Comparison of ENCODE assay signal across 20 cellular contexts in the genomic region with DNA sequence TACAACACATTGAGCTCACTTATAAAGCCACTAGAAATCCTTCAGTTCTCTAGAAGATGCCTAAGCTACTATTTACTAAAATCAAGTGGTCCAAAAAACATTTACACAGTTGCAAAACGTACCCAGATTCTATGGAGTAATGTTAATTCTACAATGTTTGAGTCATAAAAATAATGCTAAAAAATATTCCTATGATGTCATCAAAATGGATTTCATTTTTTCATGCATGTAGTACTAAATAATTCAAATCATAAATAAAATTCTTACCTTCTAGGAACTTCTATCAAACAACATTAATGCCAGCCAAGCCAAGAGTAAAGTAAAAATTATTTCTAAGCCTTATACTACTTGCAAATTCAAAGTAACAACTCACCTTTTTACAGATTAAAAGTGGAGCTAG.
DNase-seq lines count a peak whose midpoint lies in the region; ATAC-seq, FAIRE-seq and TF ChIP-seq lines count a peak whose summit lies in the region.
"Had no signal": no experiment of that assay in that cellular context is flagged by ENCODE, and none has a peak within 500 bp of the region (broad histone marks: within the 10 kb centered on the region; RNA-seq: fewer than 3 reads in every experiment).

No MANE protein-coding gene starts in this region.

- in situ Hi-C loops in HepG2 (cut with HindIII; ENCODE audit: extremely low pct_ligation_motif_present, low pct_unique_long_range_greater_than_20kb) = no loop called here

- no peaks in the 10 kb centered on the region for H3K9me3 ChIP-seq in HepG2 (ENCODE audit: low read length)
- H3K9me3 ChIP-seq in right lobe of liver = no peaks in the 10 kb centered on the region
- H3K9me3 ChIP-seq: A549; BLaER1 treated with 17β-estradiol and CSF1 and Interleukin-3, amounts not matched to agents 10 nM and 100 nM; Caco-2 had no signal

- H3K9me3 Mint-ChIP-seq in activated naive CD4-positive, alpha-beta T cell treated with anti-CD3 and anti-CD28 coated beads, Interleukin-2, amount 10 ng/mL, durations not matched to agents 7 days and 5 days = no peaks in the 10 kb centered on the region
- H3K9me3 Mint-ChIP-seq: CD4-positive, alpha-beta T cell; CD8-positive, alpha-beta T cell had no signal

- no peak overlapping the region for H3K4me3 Mint-ChIP-seq in activated naive CD4-positive, alpha-beta T cell treated with anti-CD3 and anti-CD28 coated beads, Interleukin-2, amount 10 ng/mL, durations not matched to agents 7 days and 5 days
- H3K4me3 Mint-ChIP-seq: B cell; CD4-positive, alpha-beta T cell; CD8-positive, alpha-beta T cell had no signal

- H3K4me1 ChIP-seq in HepG2 (ENCODE audit: insufficient read depth, low read length) (no peaks in the 10 kb centered on the region), right lobe of liver (no peaks in the 10 kb centered on the region)
- H3K4me1 ChIP-seq: A549; BLaER1 treated with 17β-estradiol and CSF1 and Interleukin-3, amounts not matched to agents 10 nM and 100 nM; Caco-2 had no signal

- H2AFZ ChIP-seq in HepG2 (ENCODE audit: low read length) = no peak overlapping the region

- DNase-seq in HepG2 (ENCODE audit: low spot score) (no peak), right lobe of liver (no peak), amniotic epithelial cell (ENCODE audit: low read depth) (peak; percentile 7)
- DNase-seq in activated naive CD4-positive, alpha-beta T cell treated with anti-CD3 and anti-CD28 coated beads, Interleukin-2, amount 10 ng/mL, durations not matched to agents 7 days and 5 days = no peak
- DNase-seq: AML-193; Caco-2; Calu3; CD4-positive, alpha-beta T cell; CD8-positive, alpha-beta T cell; DMS79 treated with DMSO at 0.1 percent for 48 hours; GF-D8 had no signal

- H3K36me3 Mint-ChIP-seq in activated naive CD4-positive, alpha-beta T cell treated with anti-CD3 and anti-CD28 coated beads, Interleukin-2, amount 10 ng/mL, durations not matched to agents 7 days and 5 days = no peaks in the 10 kb centered on the region
- H3K36me3 Mint-ChIP-seq: CD8-positive, alpha-beta T cell had no signal

- H3K27me3 ChIP-seq in HepG2 (ENCODE audit: control insufficient read depth in 1 of 2, insufficient read depth in 2 of 2, low read length in 2 of 2) (no peaks in the 10 kb centered on the region), right lobe of liver (no peaks in the 10 kb centered on the region)
- H3K27me3 ChIP-seq: BLaER1 treated with 17β-estradiol and CSF1 and Interleukin-3, amounts not matched to agents 10 nM and 100 nM had no signal

- no peaks in the 10 kb centered on the region for H4K20me1 ChIP-seq in HepG2 (ENCODE audit: insufficient read depth, low read length)
- H4K20me1 ChIP-seq: BLaER1 treated with 17β-estradiol and CSF1 and Interleukin-3, amounts not matched to agents 10 nM and 100 nM had no signal

- H3K4me2 ChIP-seq in HepG2 (ENCODE audit: low read depth, low read length) = no peak overlapping the region
- H3K4me2 ChIP-seq: A549; BLaER1 treated with 17β-estradiol and CSF1 and Interleukin-3, amounts not matched to agents 10 nM and 100 nM had no signal

- intact Hi-C loops in HepG2 (cut with micrococcal nuclease; ENCODE audit: unreplicated experiment) = no loop called here
- intact Hi-C loops in right lobe of liver (cut with DNase I) = no loop called here

- 40% methylated on average over 1 of the region's 1 CpG for WGBS in HepG2 (ENCODE audit: low lambda C conversion rate)
- 53% methylated on average over 1 of the region's 1 CpG for WGBS in right lobe of liver (ENCODE audit: insufficient coverage, low coverage, low lambda C conversion rate, missing lambda C conversion rate)

- H3K27me3 Mint-ChIP-seq in activated naive CD4-positive, alpha-beta T cell treated with anti-CD3 and anti-CD28 coated beads, Interleukin-2, amount 10 ng/mL, durations not matched to agents 7 days and 5 days = peaks cover 9% of the 10 kb centered on the region
- H3K27me3 Mint-ChIP-seq: B cell; CD4-positive, alpha-beta T cell had no signal

- FAIRE-seq in HepG2 (lab: Jason Lieb, UNC) = no peak
- FAIRE-seq: A549, G401.6, GM12891, GM18507 had no signal

- POLR2A ChIA-PET in HepG2 (lab: Yijun Ruan, JAX) = no interaction called here

- H3K4me1 Mint-ChIP-seq in activated naive CD4-positive, alpha-beta T cell treated with anti-CD3 and anti-CD28 coated beads, Interleukin-2, amount 10 ng/mL, durations not matched to agents 7 days and 5 days = no peaks in the 10 kb centered on the region
- H3K4me1 Mint-ChIP-seq: B cell had no signal

- H3K79me2 ChIP-seq in HepG2 (ENCODE audit: insufficient read depth, low read length) = no peaks in the 10 kb centered on the region

- no peak overlapping the region for H3K9ac ChIP-seq in HepG2 (ENCODE audit: insufficient read depth, low read depth, low read length)
- H3K9ac ChIP-seq: BLaER1 treated with 17β-estradiol and CSF1 and Interleukin-3, amounts not matched to agents 10 nM and 100 nM had no signal

- TF ChIP-seq POLR2A in HepG2 (IDR thresholded peaks at IDR 0.05; ENCODE audit: insufficient read depth in 1 of 2, low read depth in 2 of 2, low read length in 2 of 2) (no peak), right lobe of liver (IDR thresholded peaks at IDR 0.05) (no peak)

- H3K36me3 ChIP-seq in HepG2 (replicated peaks in 1 of 2; ENCODE audit: control insufficient read depth in 1 of 2, insufficient read depth in 2 of 2, low read length in 2 of 2) = no peaks in the 10 kb centered on the region
- H3K36me3 ChIP-seq in right lobe of liver = no peaks in the 10 kb centered on the region
- H3K36me3 ChIP-seq: BLaER1 treated with 17β-estradiol and CSF1 and Interleukin-3, amounts not matched to agents 10 nM and 100 nM had no signal

- no peak overlapping the region for H3K27ac Mint-ChIP-seq in activated naive CD4-positive, alpha-beta T cell treated with anti-CD3 and anti-CD28 coated beads, Interleukin-2, amount 10 ng/mL, durations not matched to agents 7 days and 5 days
- H3K27ac Mint-ChIP-seq: B cell; CD4-positive, alpha-beta T cell; CD8-positive, alpha-beta T cell had no signal

- no TSS peak for BruUV-seq in HepG2 (replicated peaks; lab: Mats Ljungman, UMichigan)

- H3K27ac ChIP-seq in HepG2 (ENCODE audit: extremely low read length, insufficient read depth, low read length) = no peak overlapping the region
- H3K27ac ChIP-seq in right lobe of liver = no peak overlapping the region
- H3K27ac ChIP-seq: 22Rv1; A549; BLaER1 treated with 17β-estradiol and CSF1 and Interleukin-3, amounts not matched to agents 10 nM and 100 nM; C4-2B had no signal

- H3K4me3 ChIP-seq in HepG2 (replicated peaks in 1 of 3; ENCODE audit: insufficient read depth in 1 of 3, low read depth in 2 of 3, low read length in 3 of 3) (no peak overlapping the region), right lobe of liver (no peak overlapping the region)
- H3K4me3 ChIP-seq: A549; BLaER1 treated with 17β-estradiol and CSF1 and Interleukin-3, amounts not matched to agents 10 nM and 100 nM had no signal

- TF ChIP-seq EP300 in HepG2 (IDR thresholded peaks at IDR 0.05; ENCODE audit: low read depth in 2 of 2, low read length in 2 of 2) (no peak), HepG2 (CRISPR knock-in tag; IDR thresholded peaks at IDR 0.05; ENCODE audit: borderline replicate concordance) (no peak)

- TF ChIP-seq CTCF in HepG2 (CRISPR knock-in tag; IDR thresholded peaks at IDR 0.05) = no peak
- TF ChIP-seq CTCF in right lobe of liver (IDR thresholded peaks at IDR 0.05) = no peak

- ATAC-seq in HepG2 (no peak), right lobe of liver (no peak), GM18502 (IDR thresholded peaks at IDR 0.05; ENCODE audit: poor library complexity, unreplicated experiment) (no peak)
- ATAC-seq: A549; CD8-positive, alpha-beta T cell had no signal

- CTCF ChIA-PET in HepG2 (lab: Yijun Ruan, JAX; ENCODE audit: low intra/inter-chr PET ratio, low total read pairs) = no interaction called here
- CTCF ChIA-PET in activated naive CD4-positive, alpha-beta T cell treated with anti-CD3 and anti-CD28 coated beads, Interleukin-2, amount 10 ng/mL, durations not matched to agents 7 days and 5 days (lab: Charles Lee) = interaction anchor here (1.0 kb wide), 1 partner anchor 279 kb away, joined by 4 read pairs; no protein-coding TSS in a partner anchor

- no peak for TF ChIP-seq RAD21 in HepG2 (CRISPR knock-in tag; IDR thresholded peaks at IDR 0.05)

TF ChIP-seq in HepG2, 621 proteins besides CTCF, POLR2A, EP300 and RAD21:
- TF ChIP-seq, protein P1, sequence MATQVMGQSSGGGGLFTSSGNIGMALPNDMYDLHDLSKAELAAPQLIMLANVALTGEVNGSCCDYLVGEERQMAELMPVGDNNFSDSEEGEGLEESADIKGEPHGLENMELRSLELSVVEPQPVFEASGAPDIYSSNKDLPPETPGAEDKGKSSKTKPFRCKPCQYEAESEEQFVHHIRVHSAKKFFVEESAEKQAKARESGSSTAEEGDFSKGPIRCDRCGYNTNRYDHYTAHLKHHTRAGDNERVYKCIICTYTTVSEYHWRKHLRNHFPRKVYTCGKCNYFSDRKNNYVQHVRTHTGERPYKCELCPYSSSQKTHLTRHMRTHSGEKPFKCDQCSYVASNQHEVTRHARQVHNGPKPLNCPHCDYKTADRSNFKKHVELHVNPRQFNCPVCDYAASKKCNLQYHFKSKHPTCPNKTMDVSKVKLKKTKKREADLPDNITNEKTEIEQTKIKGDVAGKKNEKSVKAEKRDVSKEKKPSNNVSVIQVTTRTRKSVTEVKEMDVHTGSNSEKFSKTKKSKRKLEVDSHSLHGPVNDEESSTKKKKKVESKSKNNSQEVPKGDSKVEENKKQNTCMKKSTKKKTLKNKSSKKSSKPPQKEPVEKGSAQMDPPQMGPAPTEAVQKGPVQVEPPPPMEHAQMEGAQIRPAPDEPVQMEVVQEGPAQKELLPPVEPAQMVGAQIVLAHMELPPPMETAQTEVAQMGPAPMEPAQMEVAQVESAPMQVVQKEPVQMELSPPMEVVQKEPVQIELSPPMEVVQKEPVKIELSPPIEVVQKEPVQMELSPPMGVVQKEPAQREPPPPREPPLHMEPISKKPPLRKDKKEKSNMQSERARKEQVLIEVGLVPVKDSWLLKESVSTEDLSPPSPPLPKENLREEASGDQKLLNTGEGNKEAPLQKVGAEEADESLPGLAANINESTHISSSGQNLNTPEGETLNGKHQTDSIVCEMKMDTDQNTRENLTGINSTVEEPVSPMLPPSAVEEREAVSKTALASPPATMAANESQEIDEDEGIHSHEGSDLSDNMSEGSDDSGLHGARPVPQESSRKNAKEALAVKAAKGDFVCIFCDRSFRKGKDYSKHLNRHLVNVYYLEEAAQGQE (IDR thresholded peaks at IDR 0.05; ENCODE audit: borderline replicate concordance in 1 of 2, low read depth in 1 of 2, low read length in 2 of 2) = no peak
- TF ChIP-seq ATF7 (IDR thresholded peaks at IDR 0.05) (peak; percentile 94), ATF7 (CRISPR knock-in tag; IDR thresholded peaks at IDR 0.05) (no peak)
